Comparison of ENCODE assay signal across 17 cellular contexts in genomic region chr10:3127921-3128320, GRCh38. TPM values are rescaled to one million over a fixed set of nuclear protein-coding genes. Genes with fewer than 3 reads are reported as not detected.
A peak's percentile ranks its signal among the peaks of the same experiment; 100 is the strongest.
DNase-seq lines count a peak whose midpoint lies in the region; FAIRE-seq and TF ChIP-seq lines count a peak whose summit lies in the region.
"Had no signal": no experiment of that assay in that cellular context is flagged by ENCODE, and none has a peak within 500 bp of the region (broad histone marks: within the 10 kb centered on the region; RNA-seq: fewer than 3 reads in every experiment).

No MANE protein-coding gene starts in this region.

- H3K9me3 ChIP-seq in astrocyte (ENCODE audit: insufficient read depth, low read depth, low read length) (no peaks in the 10 kb centered on the region), mesodermal cell (ENCODE audit: control insufficient read depth, low read length) (no peaks in the 10 kb centered on the region)

- no peaks in the 10 kb centered on the region for H3K9me3 Mint-ChIP-seq in activated T-cell treated with anti-CD3 and anti-CD28 coated beads, Interleukin-2, amount 50 U/mL, for 24 hours
- H3K9me3 Mint-ChIP-seq in astrocyte (ENCODE audit: unreplicated experiment) (no peaks in the 10 kb centered on the region), type B pancreatic cell (no peaks in the 10 kb centered on the region)
- H3K9me3 Mint-ChIP-seq: CD8-positive, alpha-beta memory T cell had no signal

- peaks cover 24% of the 10 kb centered on the region for H3K79me2 ChIP-seq in astrocyte (ENCODE audit: insufficient read depth, low read length)

- H3K9ac ChIP-seq in astrocyte (ENCODE audit: low read length), result no peak overlapping the region

- 86 to 88% methylated on average over 8 to 10 of the region's 10 CpGs for WGBS in mesodermal cell (ENCODE audit: insufficient coverage in 2 of 2), 2 experiments

- TF ChIP-seq CTCF in astrocyte (IDR thresholded peaks at IDR 0.05; ENCODE audit: insufficient read depth, low read depth, low read length) (no peak), type B pancreatic cell (conservative IDR thresholded peaks at IDR 0.05) (no peak), GM10266 (IDR thresholded peaks at IDR 0.05; ENCODE audit: control insufficient read depth, insufficient read depth, low read depth, missing control alignments) (no peak)

- H3K27ac Mint-ChIP-seq in activated T-cell treated with anti-CD3 and anti-CD28 coated beads, Interleukin-2, amount 50 U/mL, for 24 hours, result peak overlapping the region; percentile 29
- H3K27ac Mint-ChIP-seq in astrocyte (ENCODE audit: unreplicated experiment), result peak overlapping the region; percentile 41
- no peak overlapping the region for H3K27ac Mint-ChIP-seq in type B pancreatic cell

- no peak overlapping the region for H2AFZ ChIP-seq in astrocyte (ENCODE audit: low read depth, low read length)

- H3K27me3 ChIP-seq in astrocyte (ENCODE audit: insufficient read depth, low read length), result no peaks in the 10 kb centered on the region
- H3K27me3 ChIP-seq: BLaER1 treated with 17β-estradiol and CSF1 and Interleukin-3, amounts not matched to agents 10 nM and 100 nM had no signal

- peaks cover 96% of the 10 kb centered on the region for H3K36me3 Mint-ChIP-seq in activated T-cell treated with anti-CD3 and anti-CD28 coated beads, Interleukin-2, amount 50 U/mL, for 24 hours (ENCODE audit: low read depth)
- peaks cover 40% of the 10 kb centered on the region for H3K36me3 Mint-ChIP-seq in astrocyte (ENCODE audit: low read depth, unreplicated experiment)
- H3K36me3 Mint-ChIP-seq in type B pancreatic cell, result peaks cover 25% of the 10 kb centered on the region

- H3K4me2 ChIP-seq in astrocyte (ENCODE audit: low read length), result no peak overlapping the region

- H4K20me1 ChIP-seq in astrocyte (ENCODE audit: insufficient read depth, low read length), result peaks cover 27% of the 10 kb centered on the region

- H3K27ac ChIP-seq in astrocyte (ENCODE audit: low read depth, low read length), result no peak overlapping the region
- H3K27ac ChIP-seq in mesodermal cell (ENCODE audit: low read depth, low read length, severe bottlenecking), result peak overlapping the region; percentile 23

- H3K4me1 Mint-ChIP-seq in activated T-cell treated with anti-CD3 and anti-CD28 coated beads, Interleukin-2, amount 50 U/mL, for 24 hours (ENCODE audit: low read depth), result peaks cover 3% of the 10 kb centered on the region
- peaks cover 10% of the 10 kb centered on the region for H3K4me1 Mint-ChIP-seq in astrocyte (ENCODE audit: low read depth, unreplicated experiment)
- H3K4me1 Mint-ChIP-seq in type B pancreatic cell (ENCODE audit: unreplicated experiment), result peaks cover 18% of the 10 kb centered on the region
- H3K4me1 Mint-ChIP-seq: CD8-positive, alpha-beta memory T cell had no signal

- no peaks in the 10 kb centered on the region for H3K27me3 Mint-ChIP-seq in activated T-cell treated with anti-CD3 and anti-CD28 coated beads, Interleukin-2, amount 50 U/mL, for 24 hours
- H3K27me3 Mint-ChIP-seq in astrocyte (ENCODE audit: low read depth, unreplicated experiment) (no peaks in the 10 kb centered on the region), type B pancreatic cell (no peaks in the 10 kb centered on the region)
- H3K27me3 Mint-ChIP-seq: CD8-positive, alpha-beta memory T cell had no signal

- no peak overlapping the region for H3K4me3 ChIP-seq in astrocyte (ENCODE audit: insufficient read depth, low read depth, low read length)
- no peak overlapping the region for H3K4me3 ChIP-seq in mesodermal cell (ENCODE audit: extremely low read depth, insufficient read depth, low read length, poor library complexity, severe bottlenecking)
- H3K4me3 ChIP-seq: BLaER1 treated with 17β-estradiol and CSF1 and Interleukin-3, amounts not matched to agents 10 nM and 100 nM had no signal

- no peak for FAIRE-seq in astrocyte (lab: Jason Lieb, UNC)
- FAIRE-seq: A204.1, G401.6, GM12892 had no signal

- H3K36me3 ChIP-seq in astrocyte (ENCODE audit: insufficient read depth, low read length) (peaks cover 38% of the 10 kb centered on the region), mesodermal cell (ENCODE audit: control insufficient read depth, insufficient read depth, low read length) (peaks cover 97% of the 10 kb centered on the region)

- H3K4me1 ChIP-seq in astrocyte (ENCODE audit: insufficient read depth, low read length) (peaks cover 3% of the 10 kb centered on the region), mesodermal cell (ENCODE audit: control insufficient read depth, insufficient read depth, low read length, poor library complexity, severe bottlenecking) (peaks cover 23% of the 10 kb centered on the region)

- no peak for DNase-seq in activated T-cell treated with anti-CD3 and anti-CD28 coated beads, Interleukin-2, amount 50 U/mL, for 24 hours
- DNase-seq in activated T-cell treated with anti-CD3 and anti-CD28 coated beads, Interleukin-2, amount 50 U/mL, for 1 hour, result no peak
- no peak for DNase-seq in astrocyte (ENCODE audit: low read depth)
- DNase-seq in type B pancreatic cell (ENCODE audit: extremely low spot score, unreplicated experiment), result no peak
- no peak for DNase-seq in NCI-H226
- DNase-seq in GM10266 (ENCODE audit: extremely low spot score), result no peak
- DNase-seq: DND-41, KBM-7, NCI-H1417 treated with DMSO at 0.1 percent for 48 hours, NCI-H446 treated with DMSO at 0.1 percent for 48 hours, NCI-H774 had no signal

- H3K4me3 Mint-ChIP-seq in activated T-cell treated with anti-CD3 and anti-CD28 coated beads, Interleukin-2, amount 50 U/mL, for 24 hours, result no peak overlapping the region
- no peak overlapping the region for H3K4me3 Mint-ChIP-seq in astrocyte (ENCODE audit: unreplicated experiment)
- H3K4me3 Mint-ChIP-seq in type B pancreatic cell, result peak overlapping the region; percentile 17
- H3K4me3 Mint-ChIP-seq: CD8-positive, alpha-beta memory T cell had no signal

RNA-seq across cellular contexts. Expression of gene PITRM1, which starts 44.7 kb away (rescaled TPM):
- total RNA-seq in astrocyte (80.4 and 81.3 TPM in 2 replicates), type B pancreatic cell (ENCODE audit: low replicate concordance) (57.0 and 62.3 TPM in 2 replicates)
- 49.5 TPM for polyA plus RNA-seq in mesodermal cell (2013, experiment 1 of 2)
- 49.9 TPM for polyA plus RNA-seq in mesodermal cell (2013, experiment 2 of 2)
